ENCODE assay signal across 18 cellular contexts in the genomic region with DNA sequence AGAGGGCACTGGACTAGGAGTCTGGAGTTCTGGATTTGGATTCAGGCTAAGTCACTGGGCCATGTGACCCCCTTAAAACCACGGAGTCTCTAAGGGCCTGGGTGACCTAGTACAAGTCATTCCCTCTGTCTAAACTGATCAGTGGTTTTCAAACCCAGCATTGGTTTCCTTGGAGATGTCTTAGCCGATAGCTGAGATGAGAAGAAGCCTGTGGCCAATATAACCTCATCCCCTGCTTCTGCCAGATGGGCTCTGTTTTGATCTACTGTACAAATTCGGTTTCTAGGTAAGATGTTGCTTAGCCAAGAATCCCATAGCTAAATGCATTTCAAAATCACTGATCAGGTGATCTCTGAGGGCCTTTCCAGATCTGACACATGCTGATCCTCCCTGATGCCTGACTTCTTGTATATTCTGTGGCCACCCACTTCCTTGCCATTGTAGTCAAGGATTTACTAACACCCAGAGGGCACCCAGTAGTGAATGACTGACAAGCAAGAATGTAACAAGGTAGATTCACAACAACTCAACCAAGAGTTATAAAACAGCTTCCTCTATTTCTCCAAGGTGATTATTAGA. TPM values are rescaled to one million over a fixed set of nuclear protein-coding genes. Genes with fewer than 3 reads are reported as not detected.
DNase-seq lines count a peak whose midpoint lies in the region; ATAC-seq, FAIRE-seq and TF ChIP-seq lines count a peak whose summit lies in the region.
"Had no signal": no experiment of that assay in that cellular context is flagged by ENCODE, and none has a peak within 500 bp of the region (broad histone marks: within the 10 kb centered on the region; RNA-seq: fewer than 3 reads in every experiment).

No MANE protein-coding gene starts in this region.

- no peaks in the 10 kb centered on the region for H3K27me3 ChIP-seq in thymus (ENCODE audit: control insufficient read depth, insufficient read depth)
- no peaks in the 10 kb centered on the region for H3K27me3 ChIP-seq in effector memory CD4-positive, alpha-beta T cell (replicated peaks; ENCODE audit: control insufficient read depth, insufficient read depth, low read length, poor library complexity, severe bottlenecking)
- H3K27me3 ChIP-seq: Peyer's patch, thyroid gland had no signal

- H3K27ac ChIP-seq in thymus (ENCODE audit: low read depth) = peak overlapping the region; percentile 19
- no peak overlapping the region for H3K27ac ChIP-seq in effector memory CD4-positive, alpha-beta T cell (ENCODE audit: insufficient read depth, low read length, poor library complexity, severe bottlenecking)
- H3K27ac ChIP-seq: GM23248 had no signal

- H3K27me3 Mint-ChIP-seq in activated T-cell treated with anti-CD3 and anti-CD28 coated beads, Interleukin-2, amount 50 U/mL, for 72 hours (ENCODE audit: low read depth) = peaks cover 15% of the 10 kb centered on the region
- H3K27me3 Mint-ChIP-seq: brain; CD4-positive, CD25-positive, alpha-beta regulatory T cell had no signal

- H3K4me1 Mint-ChIP-seq in activated T-cell treated with anti-CD3 and anti-CD28 coated beads, Interleukin-2, amount 50 U/mL, for 72 hours (ENCODE audit: low read depth) = peaks cover 39% of the 10 kb centered on the region
- H3K4me1 Mint-ChIP-seq: CD4-positive, CD25-positive, alpha-beta regulatory T cell had no signal

- H3K9me3 Mint-ChIP-seq in activated T-cell treated with anti-CD3 and anti-CD28 coated beads, Interleukin-2, amount 50 U/mL, for 72 hours = no peaks in the 10 kb centered on the region
- H3K9me3 Mint-ChIP-seq: brain; CD4-positive, CD25-positive, alpha-beta regulatory T cell; natural killer cell had no signal

- peak; percentile 44 to 63 for ATAC-seq in activated T-cell treated with anti-CD3 and anti-CD28 coated beads, Interleukin-2, amount 50 U/mL, for 72 hours (replicated peaks in 1 of 2)

- FAIRE-seq in GM12892 (lab: Jason Lieb, UNC) = no peak
- FAIRE-seq: A204.1 had no signal

- no peak for TF ChIP-seq POLR2A in GM12892 (IDR thresholded peaks at IDR 0.05; ENCODE audit: low read depth, low read length)

- DNase-seq in activated T-cell treated with anti-CD3 and anti-CD28 coated beads, Interleukin-2, amount 50 U/mL, for 72 hours = peak; percentile 14 to 20
- DNase-seq in activated T-cell treated with anti-CD3 and anti-CD28 coated beads for 4 hours (no peak), RPMI7951 (ENCODE audit: low read depth) (peak; percentile 40), epithelial cell of proximal tubule (ENCODE audit: low read depth) (peak; percentile 66), glomerular visceral epithelial cell (ENCODE audit: extremely low spot score) (no peak), GM12892 (ENCODE audit: insufficient read length) (no peak)
- DNase-seq in effector memory CD4-positive, alpha-beta T cell = no peak
- DNase-seq: CD4-positive, CD25-positive, alpha-beta regulatory T cell; effector CD8-positive, alpha-beta T cell; natural killer cell; NCI-H1930; NCI-H774; Peyer's patch; thyroid gland had no signal

- H3K4me1 ChIP-seq in thymus (ENCODE audit: control insufficient read depth, insufficient read depth, low read length) = peaks cover 8% of the 10 kb centered on the region
- no peaks in the 10 kb centered on the region for H3K4me1 ChIP-seq in effector memory CD4-positive, alpha-beta T cell (ENCODE audit: control insufficient read depth, insufficient read depth, low read length, poor library complexity, severe bottlenecking)
- H3K4me1 ChIP-seq: Peyer's patch had no signal

- no peak overlapping the region for H3K27ac Mint-ChIP-seq in activated T-cell treated with anti-CD3 and anti-CD28 coated beads, Interleukin-2, amount 50 U/mL, for 72 hours
- H3K27ac Mint-ChIP-seq: CD4-positive, CD25-positive, alpha-beta regulatory T cell had no signal

- WGBS in thymus = 69% methylated on average over 3 of the region's 3 CpGs

- no peak for TF ChIP-seq CTCF in epithelial cell of proximal tubule (conservative IDR thresholded peaks at IDR 0.05; ENCODE audit: low read depth, low read length)

- H3K36me3 Mint-ChIP-seq in activated T-cell treated with anti-CD3 and anti-CD28 coated beads, Interleukin-2, amount 50 U/mL, for 72 hours (ENCODE audit: insufficient read depth in 2 of 2) = no peaks in the 10 kb centered on the region
- H3K36me3 Mint-ChIP-seq: brain; CD4-positive, CD25-positive, alpha-beta regulatory T cell; natural killer cell had no signal

- H3K36me3 ChIP-seq in thymus (ENCODE audit: control insufficient read depth, insufficient read depth) = no peaks in the 10 kb centered on the region
- no peaks in the 10 kb centered on the region for H3K36me3 ChIP-seq in effector memory CD4-positive, alpha-beta T cell (ENCODE audit: control insufficient read depth, insufficient read depth, low read length)
- H3K36me3 ChIP-seq: Peyer's patch, thyroid gland had no signal

- H3K4me3 ChIP-seq in epithelial cell of proximal tubule (ENCODE audit: low read depth, low read length) (no peak overlapping the region), thymus (ENCODE audit: low read length) (no peak overlapping the region)
- no peak overlapping the region for H3K4me3 ChIP-seq in effector memory CD4-positive, alpha-beta T cell (ENCODE audit: insufficient read depth, low read depth, low read length, poor library complexity, severe bottlenecking)
- H3K4me3 ChIP-seq: GM23248, Peyer's patch, thyroid gland had no signal

- no peaks in the 10 kb centered on the region for H3K9me3 ChIP-seq in thymus (ENCODE audit: control insufficient read depth)
- H3K9me3 ChIP-seq in effector memory CD4-positive, alpha-beta T cell (ENCODE audit: control insufficient read depth, low read length) = no peaks in the 10 kb centered on the region
- H3K9me3 ChIP-seq: Peyer's patch, thyroid gland had no signal

- H3K4me3 Mint-ChIP-seq in activated T-cell treated with anti-CD3 and anti-CD28 coated beads, Interleukin-2, amount 50 U/mL, for 72 hours = peak overlapping the region; percentile 2 to 27
- H3K4me3 Mint-ChIP-seq: brain; CD4-positive, CD25-positive, alpha-beta regulatory T cell; natural killer cell had no signal

RNA-seq across cellular contexts. Expression of gene GALNT18, which starts 53.1 kb away (rescaled TPM):
- total RNA-seq in activated T-cell treated with anti-CD3 and anti-CD28 coated beads, Interleukin-2, amount 50 U/mL, for 72 hours = 1 to 10 TPM; 2.4 to 2.5 TPM
- total RNA-seq in RPMI7951 (2014; rRNA removed; shearing (Covaris generic)) = 12.3 and 12.6 TPM in 2 replicates
- total RNA-seq in epithelial cell of proximal tubule = 7.0 and 7.8 TPM in 2 replicates
- 16.1 TPM for polyA plus RNA-seq in thymus
- 6.2 TPM for polyA plus RNA-seq in GM12892 (2012; ENCODE audit: missing spikeins)
- total RNA-seq: CD4-positive, CD25-positive, alpha-beta regulatory T cell had no signal

Comparison
In these comparisons a context has a peak if more than half of its experiments do, and no peak if none do; other contexts are left out.
1. DNase-seq: peak in activated T-cell treated with anti-CD3 and anti-CD28 coated beads, Interleukin-2, amount 50 U/mL, for 72 hours (2 of 2), RPMI7951 (single experiment) and epithelial cell of proximal tubule (single experiment); none in activated T-cell treated with anti-CD3 and anti-CD28 coated beads for 4 hours (single experiment), glomerular visceral epithelial cell (single experiment), GM12892 (single experiment) and effector memory CD4-positive, alpha-beta T cell (0 of 3).